ENCODE assay signal across 13 cellular contexts in the genomic region with DNA sequence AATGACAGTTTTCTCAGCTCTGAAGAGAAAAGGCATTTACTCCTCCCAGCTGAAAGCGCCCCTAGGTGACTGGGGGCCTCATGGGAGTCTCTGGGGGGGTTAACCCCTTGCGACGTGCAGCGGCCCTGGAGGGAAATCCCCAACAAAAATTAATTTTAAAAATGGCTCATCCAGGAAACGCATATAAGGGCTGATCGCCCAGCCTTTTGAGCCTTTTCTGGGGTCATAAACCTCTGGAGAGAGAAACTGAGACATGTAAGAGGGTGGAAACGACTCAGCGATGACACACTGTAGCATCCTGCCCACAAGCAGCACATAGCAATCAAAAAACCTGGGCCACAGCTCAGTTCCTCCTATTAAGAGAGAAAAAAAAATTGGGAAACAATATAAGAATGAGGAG. TPM values are rescaled to one million over a fixed set of nuclear protein-coding genes. Genes with fewer than 3 reads are reported as not detected.
DNase-seq lines count a peak whose midpoint lies in the region; ATAC-seq and TF ChIP-seq lines count a peak whose summit lies in the region.
"Had no signal": no experiment of that assay in that cellular context is flagged by ENCODE, and none has a peak within 500 bp of the region (broad histone marks: within the 10 kb centered on the region; RNA-seq: fewer than 3 reads in every experiment).

No MANE protein-coding gene starts in this region.

- H3K4me1 ChIP-seq in right cardiac atrium (ENCODE audit: control insufficient read depth, insufficient read depth, low read length) = peaks cover 3% of the 10 kb centered on the region

- TF ChIP-seq CTCF in natural killer cell (IDR thresholded peaks at IDR 0.05) (no peak), type B pancreatic cell (conservative IDR thresholded peaks at IDR 0.05) (no peak)

- no peaks in the 10 kb centered on the region for H3K9me3 Mint-ChIP-seq in natural killer cell treated with Interleukin-12 subunit alpha and Interleukin-12 subunit beta and Interleukin-15 and Interleukin-18, amount 100 ng/mL, for 72 hours
- H3K9me3 Mint-ChIP-seq in natural killer cell (no peaks in the 10 kb centered on the region), T-cell (no peaks in the 10 kb centered on the region), type B pancreatic cell (no peaks in the 10 kb centered on the region)

- CTCF ChIA-PET in T-cell (lab: Charles Lee) = no interaction called here

- 49% methylated on average over 8 of the region's 8 CpGs for WGBS in right cardiac atrium

- H3K36me3 Mint-ChIP-seq in natural killer cell treated with Interleukin-12 subunit alpha and Interleukin-12 subunit beta and Interleukin-15 and Interleukin-18, amount 100 ng/mL, for 72 hours = no peaks in the 10 kb centered on the region
- H3K36me3 Mint-ChIP-seq in natural killer cell (no peaks in the 10 kb centered on the region), T-cell (no peaks in the 10 kb centered on the region), type B pancreatic cell (no peaks in the 10 kb centered on the region)

- intact Hi-C loops in natural killer cell (cut with micrococcal nuclease) = no loop called here
- intact Hi-C loops in right cardiac atrium (cut with DNase I) = loop anchor here in 1 of 4 donors (10.0 kb wide), 1 partner anchor 472 kb away; no protein-coding TSS in a partner anchor

- peak overlapping the region; percentile 87 for H3K4me3 Mint-ChIP-seq in natural killer cell treated with Interleukin-12 subunit alpha and Interleukin-12 subunit beta and Interleukin-15 and Interleukin-18, amount 100 ng/mL, for 72 hours
- H3K4me3 Mint-ChIP-seq in natural killer cell (no peak overlapping the region), T-cell (peak overlapping the region in 2 of 3 donors; percentile 64 to 90), type B pancreatic cell (peak overlapping the region; percentile 42)

- peak overlapping the region; percentile 90 to 92 for H3K27ac Mint-ChIP-seq in natural killer cell treated with Interleukin-12 subunit alpha and Interleukin-12 subunit beta and Interleukin-15 and Interleukin-18, amount 100 ng/mL, for 72 hours
- H3K27ac Mint-ChIP-seq in natural killer cell (no peak overlapping the region), T-cell (peak overlapping the region in 1 of 2 donors; percentile 25), type B pancreatic cell (no peak overlapping the region)

- no peak for ATAC-seq in natural killer cell treated with Interleukin-12 subunit alpha and Interleukin-12 subunit beta and Interleukin-15 and Interleukin-18, amount 100 ng/mL, for 72 hours
- ATAC-seq in natural killer cell (no peak), T-cell (replicated peaks in 1 of 4) (no peak), right cardiac atrium (no peak), GM19395 (IDR thresholded peaks at IDR 0.05; ENCODE audit: unreplicated experiment) (no peak)
- ATAC-seq: gastrocnemius medialis had no signal

- no peak overlapping the region for H3K27ac ChIP-seq in right cardiac atrium (ENCODE audit: low read length)
- H3K27ac ChIP-seq: C4-2B, gastrocnemius medialis, parathyroid adenoma, Peyer's patch, transverse colon had no signal

- H3K27me3 ChIP-seq in right cardiac atrium (ENCODE audit: control insufficient read depth, insufficient read depth) = no peaks in the 10 kb centered on the region
- H3K27me3 ChIP-seq: gastrocnemius medialis, Peyer's patch, transverse colon had no signal

- DNase-seq in natural killer cell treated with Interleukin-12 subunit alpha and Interleukin-12 subunit beta and Interleukin-15 and Interleukin-18, amount 100 ng/mL, for 72 hours (ENCODE audit: low spot score) = no peak
- DNase-seq in natural killer cell = no peak
- DNase-seq in T-cell = no peak
- DNase-seq in fibroblast of peridontal ligament (ENCODE audit: extremely low read depth) = peak; percentile 15
- no peak for DNase-seq in type B pancreatic cell (ENCODE audit: extremely low spot score, unreplicated experiment)
- DNase-seq in right cardiac atrium = no peak
- DNase-seq in KG1 (lab: John Stamatoyannopoulos, UW) = no peak
- DNase-seq: gastrocnemius medialis, Peyer's patch, transverse colon had no signal

- H3K4me3 ChIP-seq in right cardiac atrium (ENCODE audit: low read length) = no peak overlapping the region
- H3K4me3 ChIP-seq: gastrocnemius medialis, Peyer's patch, transverse colon had no signal

- no peaks in the 10 kb centered on the region for H3K9me3 ChIP-seq in right cardiac atrium (ENCODE audit: control insufficient read depth, low read length)
- H3K9me3 ChIP-seq: gastrocnemius medialis, Peyer's patch, transverse colon had no signal

- POLR2A ChIA-PET in T-cell (lab: Charles Lee) = interaction anchor here in 1 of 2 donors (0.6 to 0.7 kb wide), 2 partner anchors 253 to 506 kb away, joined by 3 to 5 read pairs; a partner anchor contains a TSS

- H3K27me3 Mint-ChIP-seq in natural killer cell treated with Interleukin-12 subunit alpha and Interleukin-12 subunit beta and Interleukin-15 and Interleukin-18, amount 100 ng/mL, for 72 hours = no peaks in the 10 kb centered on the region
- H3K27me3 Mint-ChIP-seq in natural killer cell (ENCODE audit: low read depth in 2 of 2) (no peaks in the 10 kb centered on the region), T-cell (no peaks in the 10 kb centered on the region), type B pancreatic cell (no peaks in the 10 kb centered on the region)

- peaks cover 20 to 25% of the 10 kb centered on the region in 2 donors for H3K4me1 Mint-ChIP-seq in natural killer cell treated with Interleukin-12 subunit alpha and Interleukin-12 subunit beta and Interleukin-15 and Interleukin-18, amount 100 ng/mL, for 72 hours (ENCODE audit: low read depth in 2 of 2)
- H3K4me1 Mint-ChIP-seq in natural killer cell (peaks cover 9 to 12% of the 10 kb centered on the region in 2 donors), T-cell (peaks cover 16 to 30% (median 20%) of the 10 kb centered on the region in 3 donors), type B pancreatic cell (ENCODE audit: unreplicated experiment) (peaks cover 20% of the 10 kb centered on the region)

RNA-seq across cellular contexts. Expression of a gene that starts 20.4 kb away (rescaled TPM):
- 10 to 100 TPM in 1 of 2 donors, 1 to 10 TPM in 1; 8.6 to 51.9 TPM for total RNA-seq in natural killer cell treated with Interleukin-12 subunit alpha and Interleukin-12 subunit beta and Interleukin-15 and Interleukin-18, amount 100 ng/mL, for 72 hours
- total RNA-seq in natural killer cell = under 1 TPM in 2 of 3 donors, not detected in 1; 0.38 to 0.45 TPM
- total RNA-seq in T-cell = 1 to 10 TPM in 3 of 5 donors, under 1 TPM in 2; 0.21 to 2.0 (median 1.4) TPM
- total RNA-seq in type B pancreatic cell (ENCODE audit: low replicate concordance) = 8.0 and 8.6 TPM in 2 replicates
- total RNA-seq in right cardiac atrium = under 1 TPM in 3 of 4 donors, not detected in 1; 0.25 to 0.56 (median 0.40) TPM
- 0.38 TPM for polyA plus RNA-seq in right cardiac atrium

RNA-seq across cellular contexts. Expression of a gene that starts 33.7 kb away (rescaled TPM):
- total RNA-seq in natural killer cell treated with Interleukin-12 subunit alpha and Interleukin-12 subunit beta and Interleukin-15 and Interleukin-18, amount 100 ng/mL, for 72 hours = 10 to 100 TPM; 29.8 to 43.6 TPM
- total RNA-seq in natural killer cell (10 to 100 TPM; 23.2 to 36.8 (median 28.2) TPM), T-cell (10 to 100 TPM; 16.8 to 50.0 (median 19.8) TPM), type B pancreatic cell (ENCODE audit: low replicate concordance) (10.4 and 12.6 TPM in 2 replicates), right cardiac atrium (1 to 10 TPM; 5.0 to 6.6 (median 6.2) TPM)
- polyA plus RNA-seq in right cardiac atrium = 4.5 TPM

RNA-seq across cellular contexts. Expression of a gene that starts 33.9 kb away (rescaled TPM):
- total RNA-seq in natural killer cell treated with Interleukin-12 subunit alpha and Interleukin-12 subunit beta and Interleukin-15 and Interleukin-18, amount 100 ng/mL, for 72 hours = 10 to 100 TPM; 30.5 to 63.2 TPM
- total RNA-seq in natural killer cell (10 to 100 TPM; 44.0 to 55.6 (median 51.5) TPM), T-cell (10 to 100 TPM; 60.2 to 71.0 (median 68.4) TPM), type B pancreatic cell (ENCODE audit: low replicate concordance) (24.5 and 61.3 TPM in 2 replicates), right cardiac atrium (10 to 100 TPM in 3 of 4 donors, 1 to 10 TPM in 1; 7.7 to 12.7 (median 11.2) TPM)
- polyA plus RNA-seq in right cardiac atrium = 8.7 TPM

Comparison
In these comparisons a context has a peak if more than half of its experiments do, and no peak if none do; other contexts are left out.
1. H3K27ac Mint-ChIP-seq: peak in natural killer cell treated with Interleukin-12 subunit alpha and Interleukin-12 subunit beta and Interleukin-15 and Interleukin-18, amount 100 ng/mL, for 72 hours (2 of 2); none in natural killer cell (0 of 2) and type B pancreatic cell (single experiment).